In genomic region chr14:56358265-56358664, GRCh38 we compare ENCODE assay signal across 17 cellular contexts.
"Had no signal": no experiment of that assay in that cellular context is flagged by ENCODE, and none has a peak within 500 bp of the region (broad histone marks: within the 10 kb centered on the region; RNA-seq: fewer than 3 reads in every experiment).

No MANE protein-coding gene starts in this region.

- H3K4me3 ChIP-seq: tibial artery, uterus had no signal

- H3K4me3 Mint-ChIP-seq: nephron, T-cell, WTC11 had no signal

- H3K9me3 ChIP-seq: tibial artery, uterus had no signal

- H3K36me3 ChIP-seq: tibial artery, uterus had no signal

- H3K4me1 ChIP-seq: uterus had no signal

- DNase-seq: activated CD4-positive, alpha-beta T cell treated with anti-CD3 and anti-CD28 coated beads for 48 hours; activated CD8-positive, alpha-beta memory T cell treated with anti-CD3 and anti-CD28 coated beads for 24 hours; activated CD8-positive, alpha-beta memory T cell treated with anti-CD3 and anti-CD28 coated beads, Interleukin-2, amount 50 U/mL, for 48 hours; activated naive CD4-positive, alpha-beta T cell; caudate nucleus; head of caudate nucleus; midbrain; retina; stimulated activated naive CD4-positive, alpha-beta T cell; T-cell; tibial artery; uterus had no signal

- H3K36me3 Mint-ChIP-seq: brain, T-cell, WTC11 had no signal

- H3K27me3 ChIP-seq: tibial artery, uterus had no signal

- H3K4me1 Mint-ChIP-seq: nephron, T-cell, WTC11 had no signal

- ATAC-seq: left lobe of liver, SK-N-SH treated with all-trans-retinoic acid at 6 μM for 48 hours, T-cell, WTC11 had no signal

- H3K27ac Mint-ChIP-seq: nephron, T-cell, WTC11 had no signal

- H3K27ac ChIP-seq: uterus had no signal
